Comparison of ENCODE assay signal across 2 cellular contexts in the genomic region with DNA sequence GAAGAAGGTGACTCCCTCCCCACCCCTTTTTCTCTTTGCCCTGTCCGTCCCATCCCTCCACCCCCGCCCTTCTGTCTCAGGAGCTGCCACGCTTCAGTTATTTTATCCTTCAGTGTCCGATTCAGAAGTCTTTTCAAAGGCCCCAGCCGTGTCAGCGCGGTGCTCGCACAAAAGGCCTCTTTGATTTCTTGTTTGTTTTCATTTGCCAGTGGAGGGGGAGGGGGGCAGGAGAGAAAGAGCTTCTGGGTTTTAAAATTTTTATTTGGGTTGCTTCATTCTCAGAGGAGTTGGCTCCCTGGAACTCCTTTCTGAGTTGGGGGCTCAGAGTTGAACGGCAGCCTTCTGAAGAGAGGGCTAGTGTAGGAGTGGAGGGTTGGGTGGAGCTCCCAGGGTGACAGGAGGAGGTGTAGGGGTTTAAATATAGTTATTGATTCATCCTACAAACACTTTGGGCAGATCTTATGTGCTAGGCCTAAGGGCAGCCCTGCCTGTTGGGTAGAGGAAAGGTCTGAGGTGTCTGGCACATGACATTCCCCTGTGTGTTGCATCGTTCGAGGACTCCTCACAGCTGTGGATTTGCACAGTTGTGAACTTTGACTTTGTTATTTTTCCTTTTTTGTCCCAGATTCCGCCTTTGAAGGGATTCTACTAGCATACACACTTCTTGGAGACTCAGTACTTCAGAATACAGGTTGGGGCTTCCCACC.
TF ChIP-seq lines count a peak whose summit lies in the region.

No MANE protein-coding gene starts in this region.

TF ChIP-seq in SK-N-SH, 30 proteins besides CTCF, POLR2A, EP300 and RAD21:
- TF ChIP-seq, protein P1, sequence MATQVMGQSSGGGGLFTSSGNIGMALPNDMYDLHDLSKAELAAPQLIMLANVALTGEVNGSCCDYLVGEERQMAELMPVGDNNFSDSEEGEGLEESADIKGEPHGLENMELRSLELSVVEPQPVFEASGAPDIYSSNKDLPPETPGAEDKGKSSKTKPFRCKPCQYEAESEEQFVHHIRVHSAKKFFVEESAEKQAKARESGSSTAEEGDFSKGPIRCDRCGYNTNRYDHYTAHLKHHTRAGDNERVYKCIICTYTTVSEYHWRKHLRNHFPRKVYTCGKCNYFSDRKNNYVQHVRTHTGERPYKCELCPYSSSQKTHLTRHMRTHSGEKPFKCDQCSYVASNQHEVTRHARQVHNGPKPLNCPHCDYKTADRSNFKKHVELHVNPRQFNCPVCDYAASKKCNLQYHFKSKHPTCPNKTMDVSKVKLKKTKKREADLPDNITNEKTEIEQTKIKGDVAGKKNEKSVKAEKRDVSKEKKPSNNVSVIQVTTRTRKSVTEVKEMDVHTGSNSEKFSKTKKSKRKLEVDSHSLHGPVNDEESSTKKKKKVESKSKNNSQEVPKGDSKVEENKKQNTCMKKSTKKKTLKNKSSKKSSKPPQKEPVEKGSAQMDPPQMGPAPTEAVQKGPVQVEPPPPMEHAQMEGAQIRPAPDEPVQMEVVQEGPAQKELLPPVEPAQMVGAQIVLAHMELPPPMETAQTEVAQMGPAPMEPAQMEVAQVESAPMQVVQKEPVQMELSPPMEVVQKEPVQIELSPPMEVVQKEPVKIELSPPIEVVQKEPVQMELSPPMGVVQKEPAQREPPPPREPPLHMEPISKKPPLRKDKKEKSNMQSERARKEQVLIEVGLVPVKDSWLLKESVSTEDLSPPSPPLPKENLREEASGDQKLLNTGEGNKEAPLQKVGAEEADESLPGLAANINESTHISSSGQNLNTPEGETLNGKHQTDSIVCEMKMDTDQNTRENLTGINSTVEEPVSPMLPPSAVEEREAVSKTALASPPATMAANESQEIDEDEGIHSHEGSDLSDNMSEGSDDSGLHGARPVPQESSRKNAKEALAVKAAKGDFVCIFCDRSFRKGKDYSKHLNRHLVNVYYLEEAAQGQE (IDR thresholded peaks at IDR 0.05; ENCODE audit: low read depth, low read length) = no peak
TF ChIP-seq in SK-N-SH: peak in this region for 0.

TF ChIP-seq in SK-N-SH treated with all-trans-retinoic acid at 6 μM for 48 hours, 23 proteins besides CTCF, POLR2A, EP300 and RAD21:
- TF ChIP-seq ZFP30 (CRISPR knock-in tag; IDR thresholded peaks at IDR 0.05) (no peak), PPARA (CRISPR knock-in tag; IDR thresholded peaks at IDR 0.05; ENCODE audit: borderline replicate concordance) (no peak), RARB (CRISPR knock-in tag; IDR thresholded peaks at IDR 0.05) (no peak), CSRNP3 (CRISPR knock-in tag; IDR thresholded peaks at IDR 0.05) (no peak), ZNF70 (CRISPR knock-in tag; IDR thresholded peaks at IDR 0.05) (no peak), ISL1 (CRISPR knock-in tag; IDR thresholded peaks at IDR 0.05) (no peak), TCF4 (CRISPR knock-in tag; IDR thresholded peaks at IDR 0.05; ENCODE audit: borderline replicate concordance) (no peak), BACH2 (CRISPR knock-in tag; IDR thresholded peaks at IDR 0.05; ENCODE audit: borderline replicate concordance) (no peak), CSDC2 (CRISPR knock-in tag; IDR thresholded peaks at IDR 0.05) (no peak), TSHZ2 (CRISPR knock-in tag; IDR thresholded peaks at IDR 0.05) (no peak), ARNTL (CRISPR knock-in tag; IDR thresholded peaks at IDR 0.05; ENCODE audit: borderline replicate concordance, low read depth) (no peak), SNAI2 (CRISPR knock-in tag; IDR thresholded peaks at IDR 0.05) (no peak), ZC3H10 (CRISPR knock-in tag; IDR thresholded peaks at IDR 0.05) (no peak), PATZ1 (CRISPR knock-in tag; IDR thresholded peaks at IDR 0.05; ENCODE audit: borderline replicate concordance) (no peak), ESRRG (CRISPR knock-in tag; IDR thresholded peaks at IDR 0.05) (no peak)
- TF ChIP-seq, protein P2, sequence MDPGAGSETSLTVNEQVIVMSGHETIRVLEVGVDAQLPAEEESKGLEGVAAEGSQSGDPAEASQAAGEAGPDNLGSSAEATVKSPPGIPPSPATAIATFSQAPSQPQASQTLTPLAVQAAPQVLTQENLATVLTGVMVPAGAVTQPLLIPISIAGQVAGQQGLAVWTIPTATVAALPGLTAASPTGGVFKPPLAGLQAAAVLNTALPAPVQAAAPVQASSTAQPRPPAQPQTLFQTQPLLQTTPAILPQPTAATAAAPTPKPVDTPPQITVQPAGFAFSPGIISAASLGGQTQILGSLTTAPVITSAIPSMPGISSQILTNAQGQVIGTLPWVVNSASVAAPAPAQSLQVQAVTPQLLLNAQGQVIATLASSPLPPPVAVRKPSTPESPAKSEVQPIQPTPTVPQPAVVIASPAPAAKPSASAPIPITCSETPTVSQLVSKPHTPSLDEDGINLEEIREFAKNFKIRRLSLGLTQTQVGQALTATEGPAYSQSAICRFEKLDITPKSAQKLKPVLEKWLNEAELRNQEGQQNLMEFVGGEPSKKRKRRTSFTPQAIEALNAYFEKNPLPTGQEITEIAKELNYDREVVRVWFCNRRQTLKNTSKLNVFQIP (CRISPR knock-in tag; IDR thresholded peaks at IDR 0.05; ENCODE audit: borderline replicate concordance, low read depth) = no peak
- TF ChIP-seq, protein P3, sequence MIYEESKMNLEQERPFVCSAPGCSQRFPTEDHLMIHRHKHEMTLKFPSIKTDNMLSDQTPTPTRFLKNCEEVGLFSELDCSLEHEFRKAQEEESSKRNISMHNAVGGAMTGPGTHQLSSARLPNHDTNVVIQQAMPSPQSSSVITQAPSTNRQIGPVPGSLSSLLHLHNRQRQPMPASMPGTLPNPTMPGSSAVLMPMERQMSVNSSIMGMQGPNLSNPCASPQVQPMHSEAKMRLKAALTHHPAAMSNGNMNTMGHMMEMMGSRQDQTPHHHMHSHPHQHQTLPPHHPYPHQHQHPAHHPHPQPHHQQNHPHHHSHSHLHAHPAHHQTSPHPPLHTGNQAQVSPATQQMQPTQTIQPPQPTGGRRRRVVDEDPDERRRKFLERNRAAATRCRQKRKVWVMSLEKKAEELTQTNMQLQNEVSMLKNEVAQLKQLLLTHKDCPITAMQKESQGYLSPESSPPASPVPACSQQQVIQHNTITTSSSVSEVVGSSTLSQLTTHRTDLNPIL (CRISPR knock-in tag; IDR thresholded peaks at IDR 0.05; ENCODE audit: low read depth) = no peak
